Comparison of ENCODE assay signal across 10 cellular contexts in the genomic region with DNA sequence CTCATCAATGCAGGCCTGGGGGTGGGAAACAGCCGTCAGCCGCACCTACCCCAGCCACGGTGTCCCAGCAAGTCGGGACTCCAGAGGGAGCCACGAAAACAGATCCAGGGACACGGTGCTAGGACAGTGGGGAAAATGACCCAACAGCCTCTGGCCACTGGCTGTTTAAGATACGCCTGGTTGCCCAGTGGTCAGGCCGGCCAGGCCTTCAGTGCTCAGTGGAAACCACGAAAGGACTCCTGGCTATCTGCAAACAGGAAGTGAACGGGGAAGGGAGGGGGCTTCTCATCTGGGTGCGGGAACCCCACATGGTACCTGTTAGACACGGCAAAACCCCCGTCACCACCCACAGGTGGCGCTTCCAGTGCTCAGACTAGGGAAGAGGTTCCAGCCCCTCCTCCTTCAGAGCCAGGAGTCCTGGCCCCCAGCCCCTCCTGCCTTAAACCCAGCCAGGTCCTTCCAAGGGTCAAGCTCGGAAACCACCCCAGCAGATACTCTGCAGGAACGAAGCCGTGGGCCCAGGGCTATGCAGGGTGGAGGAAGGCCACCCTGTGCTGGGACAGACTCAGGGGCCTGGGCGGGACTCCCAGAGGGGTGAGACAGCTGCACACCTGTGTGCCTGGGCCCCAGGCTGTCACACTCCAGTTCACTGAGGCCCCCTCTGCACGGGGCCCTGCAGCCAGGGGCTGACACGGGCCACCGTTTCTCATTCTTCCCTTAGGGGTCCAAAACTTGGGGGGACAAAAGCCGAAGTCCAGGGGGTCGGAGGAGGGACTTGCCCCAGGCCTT. TPM values are rescaled to one million over a fixed set of nuclear protein-coding genes. Genes with fewer than 3 reads are reported as not detected.
DNase-seq lines count a peak whose midpoint lies in the region; ATAC-seq and TF ChIP-seq lines count a peak whose summit lies in the region.
"Had no signal": no experiment of that assay in that cellular context is flagged by ENCODE, and none has a peak within 500 bp of the region (broad histone marks: within the 10 kb centered on the region; RNA-seq: fewer than 3 reads in every experiment).

No MANE protein-coding gene starts in this region.

- in situ Hi-C loops in transverse colon (cut with MboI; ENCODE audit: low pct_ligation_motif_present in 1 of 4, low pct_unique_long_range_greater_than_20kb in 1 of 4, low sequenced_read_pairs in 3 of 4): no loop called here

- no peaks in the 10 kb centered on the region for H3K27me3 Mint-ChIP-seq in activated T-helper 2 cell treated with anti-CD3 and anti-CD28 coated beads, Interferon-gamma antibody, Interleukin-2, Interleukin-4, amounts not matched to agents 10 μg/mL and 5 μg/mL and 100 μg/mL, durations not matched to agents 14 hours and 24 hours and 36 hours (ENCODE audit: low read depth)
- H3K27me3 Mint-ChIP-seq: activated T-helper 17 cell treated with anti-CD3 and anti-CD28 coated beads, Interleukin-2, amount 50 U/mL, for 72 hours had no signal

- H3K4me3 Mint-ChIP-seq in activated T-helper 2 cell treated with anti-CD3 and anti-CD28 coated beads, Interferon-gamma antibody, Interleukin-2, Interleukin-4, amounts not matched to agents 10 μg/mL and 5 μg/mL and 100 μg/mL, durations not matched to agents 14 hours and 24 hours and 36 hours (ENCODE audit: low read depth): no peak overlapping the region
- H3K4me3 Mint-ChIP-seq: activated T-helper 17 cell treated with anti-CD3 and anti-CD28 coated beads, Interleukin-2, amount 50 U/mL, for 72 hours; T-helper 1 cell treated with Interleukin-12 subunit alpha and Interleukin-12 subunit beta and Interleukin-4 antibody, amounts not matched to agents 30 μg/mL and 1 μg/mL, for 36 hours had no signal

- peaks cover 11% of the 10 kb centered on the region for H3K4me1 ChIP-seq in HUES48 (ENCODE audit: control insufficient read depth, insufficient read depth, low read length)
- peaks cover 35% of the 10 kb centered on the region for H3K4me1 ChIP-seq in mesodermal cell (ENCODE audit: control insufficient read depth, insufficient read depth, low read length, poor library complexity, severe bottlenecking)
- peaks cover 30 to 42% (median 39%) of the 10 kb centered on the region in 4 donors for H3K4me1 ChIP-seq in transverse colon

- ATAC-seq in activated CD4-positive, CD25-positive, alpha-beta regulatory T cell treated with anti-CD3 and anti-CD28 coated beads, Interleukin-2, amount 50 U/mL, for 24 hours: no peak
- ATAC-seq: activated T-helper 17 cell treated with anti-CD3 and anti-CD28 coated beads, Interleukin-2, amount 50 U/mL, for 72 hours had no signal

- TF ChIP-seq POLR2A in transverse colon (IDR thresholded peaks at IDR 0.05): no peak

- no peaks in the 10 kb centered on the region for H3K9me3 Mint-ChIP-seq in activated T-helper 2 cell treated with anti-CD3 and anti-CD28 coated beads, Interferon-gamma antibody, Interleukin-2, Interleukin-4, amounts not matched to agents 10 μg/mL and 5 μg/mL and 100 μg/mL, durations not matched to agents 14 hours and 24 hours and 36 hours
- H3K9me3 Mint-ChIP-seq: activated T-helper 17 cell treated with anti-CD3 and anti-CD28 coated beads, Interleukin-2, amount 50 U/mL, for 72 hours; T-helper 1 cell treated with Interleukin-12 subunit alpha and Interleukin-12 subunit beta and Interleukin-4 antibody, amounts not matched to agents 30 μg/mL and 1 μg/mL, for 36 hours had no signal

- peak overlapping the region; percentile 77 for H3K27ac ChIP-seq in HUES48 (ENCODE audit: low read depth, low read length)
- H3K27ac ChIP-seq in coronary artery: peak overlapping the region; percentile 94 to 97
- H3K27ac ChIP-seq in mesodermal cell (ENCODE audit: low read depth, low read length, severe bottlenecking): peak overlapping the region; percentile 96
- H3K27ac ChIP-seq in transverse colon: peak overlapping the region; percentile 92 to 96 (median 95)

- DNase-seq in coronary artery (ENCODE audit: low spot score): no peak
- DNase-seq in transverse colon: no peak
- no peak for DNase-seq in activated T-helper 2 cell treated with anti-CD3 and anti-CD28 coated beads, Interferon-gamma antibody, Interleukin-2, Interleukin-4, amounts not matched to agents 10 μg/mL and 5 μg/mL and 100 μg/mL, durations not matched to agents 14 hours and 24 hours and 36 hours (ENCODE audit: low spot score)
- no peak for DNase-seq in midbrain (lab: John Stamatoyannopoulos, UW)
- DNase-seq: NCI-H1694 treated with DMSO at 0.1 percent for 48 hours had no signal

- no peak for TF ChIP-seq CTCF in coronary artery (IDR thresholded peaks at IDR 0.05)
- TF ChIP-seq CTCF in transverse colon (IDR thresholded peaks at IDR 0.05): no peak

- intact Hi-C loops in transverse colon (cut with DNase I; ENCODE audit: low total_unique reads): loop anchor here (10.0 kb wide), 1 partner anchor 492 kb away; the partner anchor contains the start of genes ZNF524 and ZNF865
- intact Hi-C loops in activated T-helper 2 cell treated with anti-CD3 and anti-CD28 coated beads, Interferon-gamma antibody, Interleukin-2, Interleukin-4, amounts not matched to agents 10 μg/mL and 5 μg/mL and 100 μg/mL, durations not matched to agents 14 hours and 24 hours and 36 hours (cut with micrococcal nuclease): loop anchor here (10.0 kb wide), 1 partner anchor 512 kb away; the partner anchor contains the start of gene ZNF784

- H3K36me3 Mint-ChIP-seq in activated T-helper 2 cell treated with anti-CD3 and anti-CD28 coated beads, Interferon-gamma antibody, Interleukin-2, Interleukin-4, amounts not matched to agents 10 μg/mL and 5 μg/mL and 100 μg/mL, durations not matched to agents 14 hours and 24 hours and 36 hours (ENCODE audit: low read depth): peaks cover 37% of the 10 kb centered on the region

- no peak overlapping the region for H3K4me3 ChIP-seq in HUES48 (ENCODE audit: low read depth, low read length)
- H3K4me3 ChIP-seq in coronary artery: peak overlapping the region; percentile 97
- no peak overlapping the region for H3K4me3 ChIP-seq in mesodermal cell (ENCODE audit: extremely low read depth, insufficient read depth, low read length, poor library complexity, severe bottlenecking)
- H3K4me3 ChIP-seq in transverse colon: peak overlapping the region in 2 of 4 donors; percentile 13 to 20

- H3K9me3 ChIP-seq in HUES48 (ENCODE audit: control insufficient read depth, insufficient read depth, low read length) (no peaks in the 10 kb centered on the region), mesodermal cell (ENCODE audit: control insufficient read depth, low read length) (no peaks in the 10 kb centered on the region), transverse colon (no peaks in the 10 kb centered on the region)

- H3K27me3 ChIP-seq in HUES48 (ENCODE audit: control insufficient read depth, insufficient read depth, low read length) (no peaks in the 10 kb centered on the region), transverse colon (no peaks in the 10 kb centered on the region)

- H3K36me3 ChIP-seq in HUES48 (ENCODE audit: control insufficient read depth, insufficient read depth, low read length) (peaks cover 11% of the 10 kb centered on the region), mesodermal cell (ENCODE audit: control insufficient read depth, insufficient read depth, low read length) (peaks cover 43% of the 10 kb centered on the region), transverse colon (no peaks in the 10 kb centered on the region)

- peaks cover 19% of the 10 kb centered on the region for H3K4me1 Mint-ChIP-seq in activated T-helper 2 cell treated with anti-CD3 and anti-CD28 coated beads, Interferon-gamma antibody, Interleukin-2, Interleukin-4, amounts not matched to agents 10 μg/mL and 5 μg/mL and 100 μg/mL, durations not matched to agents 14 hours and 24 hours and 36 hours (ENCODE audit: low read depth)

- 91 to 92% methylated on average over 19 to 21 of the region's 23 CpGs for WGBS in mesodermal cell (ENCODE audit: insufficient coverage in 2 of 2), 2 experiments
- WGBS in transverse colon (ENCODE audit: low coverage in 1 of 2), 2 donors: 58% methylated on average over 20 of the region's 23 CpGs; no CpG with 5 or more reads in 1 of the 2 donors

- no peak overlapping the region for H3K27ac Mint-ChIP-seq in activated T-helper 2 cell treated with anti-CD3 and anti-CD28 coated beads, Interferon-gamma antibody, Interleukin-2, Interleukin-4, amounts not matched to agents 10 μg/mL and 5 μg/mL and 100 μg/mL, durations not matched to agents 14 hours and 24 hours and 36 hours
- H3K27ac Mint-ChIP-seq: activated T-helper 17 cell treated with anti-CD3 and anti-CD28 coated beads, Interleukin-2, amount 50 U/mL, for 72 hours; T-helper 1 cell treated with Interleukin-12 subunit alpha and Interleukin-12 subunit beta and Interleukin-4 antibody, amounts not matched to agents 30 μg/mL and 1 μg/mL, for 36 hours had no signal

- no peak overlapping the region for H3K9ac ChIP-seq in HUES48 (ENCODE audit: low read depth, low read length)

- TF ChIP-seq EP300 in transverse colon (IDR thresholded peaks at IDR 0.05; ENCODE audit: low read depth): no peak

RNA-seq across cellular contexts. Expression of gene PPP1R12C, which starts 4.5 kb away (rescaled TPM):
- 69.5 TPM for polyA plus RNA-seq in mesodermal cell (2013, experiment 1 of 2)
- 59.1 TPM for polyA plus RNA-seq in mesodermal cell (2013, experiment 2 of 2)
- 100 to 1,000 TPM; 101 to 350 (median 154) TPM for total RNA-seq in transverse colon
- 104 and 108 TPM in 2 replicates for total RNA-seq in activated T-helper 2 cell treated with anti-CD3 and anti-CD28 coated beads, Interferon-gamma antibody, Interleukin-2, Interleukin-4, amounts not matched to agents 10 μg/mL and 5 μg/mL and 100 μg/mL, durations not matched to agents 14 hours and 24 hours and 36 hours

RNA-seq across cellular contexts. Expression of gene TNNT1, which starts 36.0 kb away (rescaled TPM):
- 37.4 TPM for polyA plus RNA-seq in mesodermal cell (2013, experiment 1 of 2)
- 36.0 TPM for polyA plus RNA-seq in mesodermal cell (2013, experiment 2 of 2)
- 1 to 10 TPM in 2 of 4 donors, not detected in 2; 1.6 to 4.1 TPM for total RNA-seq in transverse colon
- 0.27 and 1.3 TPM in 2 replicates for total RNA-seq in activated T-helper 2 cell treated with anti-CD3 and anti-CD28 coated beads, Interferon-gamma antibody, Interleukin-2, Interleukin-4, amounts not matched to agents 10 μg/mL and 5 μg/mL and 100 μg/mL, durations not matched to agents 14 hours and 24 hours and 36 hours
- total RNA-seq: activated T-helper 17 cell treated with anti-CD3 and anti-CD28 coated beads, Interleukin-2, amount 50 U/mL, for 72 hours had no signal

RNA-seq across cellular contexts. Expression of gene EPS8L1, which starts 37.3 kb away (rescaled TPM):
- 6.6 TPM for polyA plus RNA-seq in mesodermal cell (2013, experiment 1 of 2)
- polyA plus RNA-seq in mesodermal cell (2013, experiment 2 of 2): 3.3 TPM
- total RNA-seq in transverse colon: 100 to 1,000 TPM in 1 of 4 donors, 10 to 100 TPM in 3; 28.7 to 115 (median 49.1) TPM
- total RNA-seq in activated T-helper 2 cell treated with anti-CD3 and anti-CD28 coated beads, Interferon-gamma antibody, Interleukin-2, Interleukin-4, amounts not matched to agents 10 μg/mL and 5 μg/mL and 100 μg/mL, durations not matched to agents 14 hours and 24 hours and 36 hours: 4.9 and 6.6 TPM in 2 replicates

RNA-seq across cellular contexts. Expression of gene TNNI3, which starts 44.6 kb away (rescaled TPM):
- 1.3 TPM for polyA plus RNA-seq in mesodermal cell (2013, experiment 1 of 2)
- polyA plus RNA-seq in mesodermal cell (2013, experiment 2 of 2): 1.1 TPM
- not detected for total RNA-seq in transverse colon
- total RNA-seq in activated T-helper 2 cell treated with anti-CD3 and anti-CD28 coated beads, Interferon-gamma antibody, Interleukin-2, Interleukin-4, amounts not matched to agents 10 μg/mL and 5 μg/mL and 100 μg/mL, durations not matched to agents 14 hours and 24 hours and 36 hours: not detected in 2 replicates
- total RNA-seq: activated T-helper 17 cell treated with anti-CD3 and anti-CD28 coated beads, Interleukin-2, amount 50 U/mL, for 72 hours had no signal

RNA-seq across cellular contexts. Expression of gene RDH13, which starts 50.0 kb away (rescaled TPM):
- polyA plus RNA-seq in mesodermal cell (2013, experiment 1 of 2): 7.3 TPM
- 6.1 TPM for polyA plus RNA-seq in mesodermal cell (2013, experiment 2 of 2)
- 100 to 1,000 TPM in 1 of 4 donors, 10 to 100 TPM in 3; 28.4 to 125 (median 61.7) TPM for total RNA-seq in transverse colon
- total RNA-seq in activated T-helper 2 cell treated with anti-CD3 and anti-CD28 coated beads, Interferon-gamma antibody, Interleukin-2, Interleukin-4, amounts not matched to agents 10 μg/mL and 5 μg/mL and 100 μg/mL, durations not matched to agents 14 hours and 24 hours and 36 hours: 18.3 and 18.9 TPM in 2 replicates
